ENCODE assay signal across 32 cellular contexts in the genomic region with DNA sequence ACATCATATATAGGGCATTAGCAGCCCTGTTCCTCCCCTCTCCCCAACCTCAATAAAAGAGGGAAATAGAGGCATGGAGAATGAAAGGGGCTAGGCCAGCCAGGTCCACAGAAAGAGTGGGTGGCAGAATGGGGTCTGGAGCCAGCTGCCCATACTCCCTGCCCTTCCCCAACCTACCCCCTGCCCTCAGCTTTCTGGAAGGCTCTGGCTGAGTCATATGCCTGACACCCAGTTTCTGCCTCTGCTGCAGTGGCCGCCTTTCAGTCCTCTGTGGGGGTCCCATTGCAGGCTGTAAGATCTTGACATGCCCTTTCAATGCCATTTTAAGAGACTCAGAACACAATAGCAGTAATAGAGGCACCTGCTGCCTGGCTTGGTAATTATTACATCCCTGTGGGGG.
DNase-seq lines count a peak whose midpoint lies in the region; ATAC-seq and TF ChIP-seq lines count a peak whose summit lies in the region.
"Had no signal": no experiment of that assay in that cellular context is flagged by ENCODE, and none has a peak within 500 bp of the region (broad histone marks: within the 10 kb centered on the region; RNA-seq: fewer than 3 reads in every experiment).

No MANE protein-coding gene starts in this region.

- CTCF ChIA-PET in OCI-LY7 (lab: Charles Lee; ENCODE audit: unreplicated experiment): no interaction called here

- BruUV-seq in OCI-LY7 (replicated peaks; lab: Mats Ljungman, UMichigan): no TSS peak

- no peaks in the 10 kb centered on the region for H3K9me3 Mint-ChIP-seq in stimulated activated naive B cell treated with anti-CD40 and anti-IgM and Interleukin-4, amounts not matched to agents 10 μg/mL and 1 μg/mL and 100 μg/mL, for 72 hours
- no peaks in the 10 kb centered on the region for H3K9me3 Mint-ChIP-seq in stimulated activated effector memory CD8-positive, alpha-beta T cell treated with anti-CD3 and anti-CD28 coated beads, Interleukin-12 subunit alpha, Interleukin-12 subunit beta, amount 100 ng/mL, for 72 hours
- H3K9me3 Mint-ChIP-seq: activated naive CD4-positive, alpha-beta T cell treated with anti-CD3 and anti-CD28 coated beads, Interleukin-2, amount 50 U/mL, for 24 hours; activated T-helper 17 cell treated with anti-CD3 and anti-CD28 coated beads, Interleukin-2, amount 50 U/mL, for 72 hours; CD14-positive monocyte; immature natural killer cell had no signal

- H3K9me3 ChIP-seq in OCI-LY7 (ENCODE audit: low read length): no peaks in the 10 kb centered on the region
- H3K9me3 ChIP-seq: colonic mucosa, Peyer's patch, stomach, tibial nerve had no signal

- H3K9me2 ChIP-seq in OCI-LY7 (ENCODE audit: insufficient read depth, low read length): no peaks in the 10 kb centered on the region

- H3K27ac ChIP-seq in OCI-LY7 (ENCODE audit: low read depth, low read length, poor library complexity, severe bottlenecking): peak overlapping the region; percentile 93
- H3K27ac ChIP-seq in layer of hippocampus (ENCODE audit: low read depth, low read length): peak overlapping the region; percentile 79
- H3K27ac ChIP-seq: 22Rv1, colonic mucosa, parathyroid adenoma had no signal

- no peaks in the 10 kb centered on the region for H3K36me3 ChIP-seq in OCI-LY7 (ENCODE audit: insufficient read depth, low read length)
- H3K36me3 ChIP-seq: colonic mucosa, Peyer's patch, stomach, tibial nerve had no signal

- H3K27ac Mint-ChIP-seq in stimulated activated naive B cell treated with anti-CD40 and anti-IgM and Interleukin-4, amounts not matched to agents 10 μg/mL and 1 μg/mL and 100 μg/mL, for 72 hours: peak overlapping the region; percentile 27
- H3K27ac Mint-ChIP-seq in stimulated activated effector memory CD8-positive, alpha-beta T cell treated with anti-CD3 and anti-CD28 coated beads, Interleukin-12 subunit alpha, Interleukin-12 subunit beta, amount 100 ng/mL, for 72 hours: no peak overlapping the region
- H3K27ac Mint-ChIP-seq: activated naive CD4-positive, alpha-beta T cell treated with anti-CD3 and anti-CD28 coated beads, Interleukin-2, amount 50 U/mL, for 24 hours; activated T-helper 17 cell treated with anti-CD3 and anti-CD28 coated beads, Interleukin-2, amount 50 U/mL, for 72 hours; CD14-positive monocyte had no signal

- no peak for TF ChIP-seq CTCF in OCI-LY7 (conservative IDR thresholded peaks at IDR 0.05; ENCODE audit: low read length)

- ATAC-seq in stimulated activated naive B cell treated with anti-CD40 and anti-IgM and Interleukin-4, amounts not matched to agents 10 μg/mL and 1 μg/mL and 100 μg/mL, for 72 hours (replicated peaks): no peak
- ATAC-seq in stimulated activated effector memory CD8-positive, alpha-beta T cell treated with anti-CD3 and anti-CD28 coated beads, Interleukin-12 subunit alpha, Interleukin-12 subunit beta, amount 100 ng/mL, for 72 hours: no peak
- ATAC-seq: activated T-helper 17 cell treated with anti-CD3 and anti-CD28 coated beads, Interleukin-2, amount 50 U/mL, for 72 hours; left lobe of liver had no signal

- intact Hi-C loops in OCI-LY7 (cut with micrococcal nuclease; ENCODE audit: unreplicated experiment): no loop called here

- H3K4me3 Mint-ChIP-seq in stimulated activated naive B cell treated with anti-CD40 and anti-IgM and Interleukin-4, amounts not matched to agents 10 μg/mL and 1 μg/mL and 100 μg/mL, for 72 hours: peak overlapping the region in 1 of 2 donors; percentile 26
- no peak overlapping the region for H3K4me3 Mint-ChIP-seq in stimulated activated effector memory CD8-positive, alpha-beta T cell treated with anti-CD3 and anti-CD28 coated beads, Interleukin-12 subunit alpha, Interleukin-12 subunit beta, amount 100 ng/mL, for 72 hours
- H3K4me3 Mint-ChIP-seq: activated naive CD4-positive, alpha-beta T cell treated with anti-CD3 and anti-CD28 coated beads, Interleukin-2, amount 50 U/mL, for 24 hours; activated T-helper 17 cell treated with anti-CD3 and anti-CD28 coated beads, Interleukin-2, amount 50 U/mL, for 72 hours; immature natural killer cell had no signal

- DNase-seq in NCI-H1417 (lab: John Stamatoyannopoulos, UW) (peak in 2 of 3 experiments; percentile 35 to 59), NCI-H1417 treated with DMSO at 0.1 percent for 48 hours (lab: John Stamatoyannopoulos, UW) (no peak), OCI-LY7 (ENCODE audit: low spot score) (no peak), anterior cingulate cortex (lab: John Stamatoyannopoulos, UW) (no peak), DMS153 (lab: John Stamatoyannopoulos, UW) (no peak)
- no peak for DNase-seq in stimulated activated naive B cell treated with anti-CD40 and anti-IgM and Interleukin-4, amounts not matched to agents 10 μg/mL and 1 μg/mL and 100 μg/mL, for 72 hours
- no peak for DNase-seq in stimulated activated effector memory CD8-positive, alpha-beta T cell treated with anti-CD3 and anti-CD28 coated beads, Interleukin-12 subunit alpha, Interleukin-12 subunit beta, amount 100 ng/mL, for 72 hours (ENCODE audit: low spot score in 2 of 2)
- DNase-seq: activated CD4-positive, alpha-beta T cell treated with anti-CD3 and anti-CD28 coated beads for 4 hours; amniotic stem cell; Calu3; colonic mucosa; DND-41; effector memory CD4-positive, alpha-beta T cell; hypothalamus; immature natural killer cell; NCI-H1048; NCI-H1930; NCI-H345; SHP77 treated with DMSO at 0.1 percent for 48 hours; stimulated activated CD4-positive, alpha-beta T cell treated with anti-CD3 and anti-CD28 coated beads, Interleukin-1b, Interleukin-23, amount 100 ng/mL, for 48 hours; stomach; T-helper 2 cell had no signal

- no peaks in the 10 kb centered on the region for H3K27me3 Mint-ChIP-seq in stimulated activated naive B cell treated with anti-CD40 and anti-IgM and Interleukin-4, amounts not matched to agents 10 μg/mL and 1 μg/mL and 100 μg/mL, for 72 hours

- peaks cover 51% of the 10 kb centered on the region for H3K4me1 ChIP-seq in OCI-LY7 (ENCODE audit: insufficient read depth, low read length, poor library complexity, severe bottlenecking)
- H3K4me1 ChIP-seq: colonic mucosa, parathyroid adenoma had no signal

- H3K79me2 ChIP-seq in OCI-LY7 (ENCODE audit: insufficient read depth, low read depth, low read length): no peaks in the 10 kb centered on the region
- H3K79me2 ChIP-seq: parathyroid adenoma had no signal

- H4K20me1 ChIP-seq in OCI-LY7 (ENCODE audit: insufficient read depth, low read length): no peaks in the 10 kb centered on the region

- peaks cover 52 to 57% of the 10 kb centered on the region in 2 donors for H3K4me1 Mint-ChIP-seq in stimulated activated naive B cell treated with anti-CD40 and anti-IgM and Interleukin-4, amounts not matched to agents 10 μg/mL and 1 μg/mL and 100 μg/mL, for 72 hours
- no peaks in the 10 kb centered on the region for H3K4me1 Mint-ChIP-seq in stimulated activated effector memory CD8-positive, alpha-beta T cell treated with anti-CD3 and anti-CD28 coated beads, Interleukin-12 subunit alpha, Interleukin-12 subunit beta, amount 100 ng/mL, for 72 hours
- H3K4me1 Mint-ChIP-seq: activated naive CD4-positive, alpha-beta T cell treated with anti-CD3 and anti-CD28 coated beads, Interleukin-2, amount 50 U/mL, for 24 hours; activated T-helper 17 cell treated with anti-CD3 and anti-CD28 coated beads, Interleukin-2, amount 50 U/mL, for 72 hours; immature natural killer cell had no signal

- H3K27me3 ChIP-seq in layer of hippocampus (ENCODE audit: control insufficient read depth, insufficient read depth, low read length): no peaks in the 10 kb centered on the region
- H3K27me3 ChIP-seq: colonic mucosa, Peyer's patch, stomach, tibial nerve had no signal

- peak overlapping the region; percentile 58 for H3K4me3 ChIP-seq in OCI-LY7 (ENCODE audit: low read depth, low read length, poor library complexity, severe bottlenecking)
- H3K4me3 ChIP-seq: colonic mucosa, Peyer's patch, smooth muscle cell, stomach, tibial nerve had no signal

- POLR2A ChIA-PET in OCI-LY7 (lab: Charles Lee): interaction anchor here (0.9 to 1.3 kb wide), 3 partner anchors 28 to 587 kb away, joined by 3 to 6 read pairs (median 4); no protein-coding TSS in a partner anchor

- H3K4me2 ChIP-seq in OCI-LY7 (ENCODE audit: low read length): peak overlapping the region; percentile 93
- H3K4me2 ChIP-seq: smooth muscle cell had no signal

- H2AFZ ChIP-seq in OCI-LY7 (ENCODE audit: low read length): peak overlapping the region; percentile 91; the same call in 1 of the 2 replicates
- H2AFZ ChIP-seq: parathyroid adenoma had no signal

- peaks cover 0 to 3% of the 10 kb centered on the region in 2 donors for H3K36me3 Mint-ChIP-seq in stimulated activated naive B cell treated with anti-CD40 and anti-IgM and Interleukin-4, amounts not matched to agents 10 μg/mL and 1 μg/mL and 100 μg/mL, for 72 hours
- peaks cover 6% of the 10 kb centered on the region for H3K36me3 Mint-ChIP-seq in stimulated activated effector memory CD8-positive, alpha-beta T cell treated with anti-CD3 and anti-CD28 coated beads, Interleukin-12 subunit alpha, Interleukin-12 subunit beta, amount 100 ng/mL, for 72 hours
- H3K36me3 Mint-ChIP-seq: activated naive CD4-positive, alpha-beta T cell treated with anti-CD3 and anti-CD28 coated beads, Interleukin-2, amount 50 U/mL, for 24 hours; CD14-positive monocyte; immature natural killer cell had no signal

Comparison
In these comparisons a context has a peak if more than half of its experiments do, and no peak if none do; other contexts are left out.
1. DNase-seq: peak in NCI-H1417 (2 of 3); none in NCI-H1417 treated with DMSO at 0.1 percent for 48 hours (single experiment), OCI-LY7 (single experiment), stimulated activated naive B cell treated with anti-CD40 and anti-IgM and Interleukin-4, amounts not matched to agents 10 μg/mL and 1 μg/mL and 100 μg/mL, for 72 hours (single experiment), stimulated activated effector memory CD8-positive, alpha-beta T cell treated with anti-CD3 and anti-CD28 coated beads, Interleukin-12 subunit alpha, Interleukin-12 subunit beta, amount 100 ng/mL, for 72 hours (0 of 2), anterior cingulate cortex (0 of 58) and DMS153 (single experiment).